27 cellular contexts compared by ENCODE assay signal in genomic region chr5:174414315-174414710, GRCh38.
"Had no signal": no experiment of that assay in that cellular context is flagged by ENCODE, and none has a peak within 500 bp of the region (broad histone marks: within the 10 kb centered on the region; RNA-seq: fewer than 3 reads in every experiment).

No MANE protein-coding gene starts in this region.

- H3K27ac ChIP-seq: brain microvascular endothelial cell, cardiac muscle cell, SJSA1 had no signal

- DNase-seq: activated CD4-positive, alpha-beta T cell treated with anti-CD3 and anti-CD28 coated beads for 48 hours; activated CD4-positive, alpha-beta T cell treated with anti-CD3 and anti-CD28 coated beads, Interleukin-2, amount 50 U/mL, for 4 hours; activated CD4-positive, CD25-positive, alpha-beta regulatory T cell treated with anti-CD3 and anti-CD28 coated beads, Interleukin-2, amount 50 U/mL, for 72 hours; activated CD8-positive, alpha-beta T cell treated with anti-CD3 and anti-CD28 coated beads, Interleukin-2, amount 10 ng/mL, durations not matched to agents 7 days and 5 days; activated effector memory CD4-positive, alpha-beta T cell treated with Interleukin-2 at 50 U/mL for 16 hours; activated naive CD4-positive, alpha-beta T cell; activated naive CD8-positive, alpha-beta T cell treated with anti-CD3 and anti-CD28 coated beads, Interleukin-2, amount 50 U/mL, for 24 hours; activated T-cell treated with anti-CD3 and anti-CD28 coated beads, Interleukin-2, amount 50 U/mL, for 24 hours; amniotic stem cell; brain microvascular endothelial cell; MM.1S; NCI-H1105; NCI-H1436; NCI-H1694 treated with DMSO at 0.1 percent for 48 hours; NCI-H2029 treated with DMSO at 0.1 percent for 48 hours; NCI-H510A treated with DMSO at 0.1 percent for 48 hours; NCI-H69; NK-92 treated with Interleukin-12 subunit alpha and Interleukin-12 subunit beta, amount 100 ng/mL, for 24 hours; OCI-M1; SHP77; T-helper 17 cell; T-helper 9 cell had no signal

- H3K27ac Mint-ChIP-seq: activated CD8-positive, alpha-beta T cell treated with anti-CD3 and anti-CD28 coated beads, Interleukin-2, amount 10 ng/mL, durations not matched to agents 7 days and 5 days; activated naive CD4-positive, alpha-beta T cell treated with anti-CD3 and anti-CD28 coated beads, Interleukin-2, amount 50 U/mL, for 72 hours; activated naive CD8-positive, alpha-beta T cell treated with anti-CD3 and anti-CD28 coated beads, Interleukin-2, amount 50 U/mL, for 24 hours; activated T-cell treated with anti-CD3 and anti-CD28 coated beads, Interleukin-2, amount 50 U/mL, for 24 hours; activated T-helper 1 cell treated with anti-CD3 and anti-CD28 coated beads, Interleukin-12 subunit alpha, Interleukin-12 subunit beta, Interleukin-2, Interleukin-4 antibody, amounts not matched to agents 30 ng/mL and 10 ng/mL and 1 ng/mL, durations not matched to agents 14 hours and 24 hours and 36 hours; T-helper 17 cell; WTC11 had no signal

- H3K4me3 Mint-ChIP-seq: activated CD8-positive, alpha-beta T cell treated with anti-CD3 and anti-CD28 coated beads, Interleukin-2, amount 10 ng/mL, durations not matched to agents 7 days and 5 days; activated naive CD8-positive, alpha-beta T cell treated with anti-CD3 and anti-CD28 coated beads, Interleukin-2, amount 50 U/mL, for 24 hours; activated T-cell treated with anti-CD3 and anti-CD28 coated beads, Interleukin-2, amount 50 U/mL, for 24 hours; activated T-helper 1 cell treated with anti-CD3 and anti-CD28 coated beads, Interleukin-12 subunit alpha, Interleukin-12 subunit beta, Interleukin-2, Interleukin-4 antibody, amounts not matched to agents 30 ng/mL and 10 ng/mL and 1 ng/mL, durations not matched to agents 14 hours and 24 hours and 36 hours; T-helper 17 cell; WTC11 had no signal

- ATAC-seq: activated CD8-positive, alpha-beta T cell treated with anti-CD3 and anti-CD28 coated beads, Interleukin-2, amount 10 ng/mL, durations not matched to agents 7 days and 5 days; activated naive CD4-positive, alpha-beta T cell treated with anti-CD3 and anti-CD28 coated beads, Interleukin-2, amount 50 U/mL, for 72 hours; activated naive CD8-positive, alpha-beta T cell treated with anti-CD3 and anti-CD28 coated beads, Interleukin-2, amount 50 U/mL, for 24 hours; T-helper 17 cell; WTC11 had no signal

- H3K4me1 ChIP-seq: SJSA1 had no signal

- H3K4me3 ChIP-seq: cardiac muscle cell, SJSA1 had no signal

- H3K36me3 Mint-ChIP-seq: WTC11 had no signal

- H3K36me3 ChIP-seq: brain microvascular endothelial cell, cardiac muscle cell, SJSA1 had no signal

- H3K27me3 ChIP-seq: brain microvascular endothelial cell, cardiac muscle cell, SJSA1 had no signal

- H3K9me3 Mint-ChIP-seq: activated naive CD4-positive, alpha-beta T cell treated with anti-CD3 and anti-CD28 coated beads, Interleukin-2, amount 50 U/mL, for 72 hours; activated T-cell treated with anti-CD3 and anti-CD28 coated beads, Interleukin-2, amount 50 U/mL, for 24 hours; activated T-helper 1 cell treated with anti-CD3 and anti-CD28 coated beads, Interleukin-12 subunit alpha, Interleukin-12 subunit beta, Interleukin-2, Interleukin-4 antibody, amounts not matched to agents 30 ng/mL and 10 ng/mL and 1 ng/mL, durations not matched to agents 14 hours and 24 hours and 36 hours had no signal

- H3K9me3 ChIP-seq: SJSA1 had no signal
